In genomic region chr5:115295775-115296129, GRCh38 we compare ENCODE assay signal across 8 cellular contexts. TPM values are rescaled to one million over a fixed set of nuclear protein-coding genes. Genes with fewer than 3 reads are reported as not detected.
A peak's percentile ranks its signal among the peaks of the same experiment; 100 is the strongest.
DNase-seq lines count a peak whose midpoint lies in the region; ATAC-seq, FAIRE-seq and TF ChIP-seq lines count a peak whose summit lies in the region.

No MANE protein-coding gene starts in this region.

- H3K36me3 ChIP-seq in NT2/D1 (ENCODE audit: insufficient read depth, insufficient read length, low read length): no peaks in the 10 kb centered on the region

- DNase-seq in A549 (ENCODE audit: low read depth in 1 of 2, low spot score in 1 of 2) (peak in 1 of 2 experiments; percentile 7), NT2/D1 (ENCODE audit: low read depth, low spot score) (no peak), epithelial cell of esophagus (ENCODE audit: low read depth) (no peak), neural crest cell (ENCODE audit: low read depth, low spot score) (no peak), posterior vena cava (ENCODE audit: low spot score) (no peak)
- DNase-seq in stimulated activated CD4-positive, alpha-beta T cell treated with anti-CD3 and anti-CD28 coated beads, Interleukin-4, amount 100 ng/mL, for 24 hours: no peak

- H3K36me3 Mint-ChIP-seq in neural crest cell (ENCODE audit: low read depth): peaks cover 16% of the 10 kb centered on the region

- TF ChIP-seq CTCF in A549 (IDR thresholded peaks at IDR 0.05) (no peak), epithelial cell of esophagus (IDR thresholded peaks at IDR 0.05; ENCODE audit: insufficient read depth, low read depth, low read length, missing control alignments) (no peak), neural crest cell (conservative IDR thresholded peaks at IDR 0.05) (no peak)

- H3K4me3 ChIP-seq in A549 (peak overlapping the region; percentile 72), NT2/D1 (ENCODE audit: insufficient read length, low read depth) (peak overlapping the region; percentile 69), epithelial cell of esophagus (ENCODE audit: low read length) (peak overlapping the region; percentile 69)

- H3K4me1 Mint-ChIP-seq in neural crest cell: peaks cover 17% of the 10 kb centered on the region

- FAIRE-seq in A549 (lab: Jason Lieb, UNC): no peak

- intact Hi-C loops in posterior vena cava (cut with DNase I): no loop called here

- H3K27me3 Mint-ChIP-seq in neural crest cell (ENCODE audit: low read depth): peaks cover 12% of the 10 kb centered on the region

- POLR2A ChIA-PET in A549 (lab: Yijun Ruan, JAX): interaction anchor here (0.8 to 1.3 kb wide), 6 partner anchors 10 to 329 kb away, joined by 3 to 9 read pairs (median 4); partner anchors contain the start of genes FEM1C, PGGT1B and TRIM36

- H3K9me3 Mint-ChIP-seq in neural crest cell: peaks cover 14% of the 10 kb centered on the region

- H3K9me3 ChIP-seq in A549 (no peaks in the 10 kb centered on the region), NT2/D1 (ENCODE audit: insufficient read depth, low read length) (no peaks in the 10 kb centered on the region)

- ATAC-seq in A549: peak; percentile 40 to 67; a peak in 5 of 6 replicates
- peak; percentile 17 for ATAC-seq in GM19351 (IDR thresholded peaks at IDR 0.05; ENCODE audit: unreplicated experiment)
- no peak for ATAC-seq in GM18511 (IDR thresholded peaks at IDR 0.05; ENCODE audit: unreplicated experiment)

- peak overlapping the region; percentile 87 for H3K27ac Mint-ChIP-seq in neural crest cell (ENCODE audit: unreplicated experiment)

- peaks cover 10% of the 10 kb centered on the region for H3K4me1 ChIP-seq in A549
- no peaks in the 10 kb centered on the region for H3K4me1 ChIP-seq in NT2/D1 (ENCODE audit: insufficient read depth, insufficient read length)

- WGBS in A549 (ENCODE audit: missing lambda C conversion rate): 24% methylated on average over 11 of the region's 11 CpGs

- peak overlapping the region; percentile 78 for H3K9ac ChIP-seq in NT2/D1 (ENCODE audit: insufficient read length, low read depth)

- TF ChIP-seq EP300 in A549 (IDR thresholded peaks at IDR 0.05): no peak

- TF ChIP-seq POLR2A in A549 (IDR thresholded peaks at IDR 0.05; ENCODE audit: low read length): no peak

- peak overlapping the region; percentile 95 for H3K4me2 ChIP-seq in A549

- CTCF ChIA-PET in A549 (lab: Yijun Ruan, JAX): interaction anchor here (0.6 to 2.6 kb wide), 4 partner anchors 12 to 279 kb away, joined by 3 to 9 read pairs (median 4); no protein-coding TSS in a partner anchor

- H3K4me3 Mint-ChIP-seq in neural crest cell: peak overlapping the region; percentile 97

- H3K27ac ChIP-seq in A549: peak overlapping the region; percentile 76 to 93

- no peaks in the 10 kb centered on the region for H3K27me3 ChIP-seq in NT2/D1 (ENCODE audit: insufficient read depth, insufficient read length)

- no peak for TF ChIP-seq RAD21 in A549 (conservative IDR thresholded peaks at IDR 0.05 in 1 of 2, IDR thresholded peaks at IDR 0.05 in 1 of 2)

TF ChIP-seq in A549, 52 proteins besides CTCF, POLR2A, EP300 and RAD21:
- TF ChIP-seq POLR2AphosphoS2 (conservative IDR thresholded peaks at IDR 0.05; ENCODE audit: low read length) (no peak), ZSCAN20 (CRISPR knock-in tag; IDR thresholded peaks at IDR 0.05) (no peak), EHF (CRISPR knock-in tag; IDR thresholded peaks at IDR 0.05) (no peak), HMGXB4 (CRISPR knock-in tag; IDR thresholded peaks at IDR 0.05; ENCODE audit: borderline replicate concordance) (no peak), BCL3 (IDR thresholded peaks at IDR 0.05) (no peak), FOSL2 (IDR thresholded peaks at IDR 0.05) (no peak), FOSL2 (CRISPR knock-in tag; IDR thresholded peaks at IDR 0.05) (no peak), FOSB (CRISPR knock-in tag; IDR thresholded peaks at IDR 0.05) (no peak), BHLHE40 (IDR thresholded peaks at IDR 0.05; ENCODE audit: low read depth, low read length) (no peak), ELK1 (IDR thresholded peaks at IDR 0.05; ENCODE audit: low read depth, low read length) (no peak), MAZ (IDR thresholded peaks at IDR 0.05; ENCODE audit: borderline replicate concordance, low read depth, low read length) (no peak)
TF ChIP-seq in A549: peak in this region for 0.

RNA-seq across cellular contexts. Expression of gene CCDC112, which starts 0.7 kb away (rescaled TPM):
- 3.5 and 8.6 TPM in 2 replicates for polyA plus RNA-seq in A549 (2011; rRNA removed)
- 1.6 and 1.7 TPM in 2 replicates for polyA plus RNA-seq in A549 (2012; cell fraction: cytosol; rRNA removed)
- polyA plus RNA-seq in A549 (2012; cell fraction: nucleus; rRNA removed): 1.2 and 1.5 TPM in 2 replicates
- 5.8 to 7.1 TPM (median 6.4 TPM) in 3 replicates for polyA plus RNA-seq in A549 (2017; fragmentation: RNase III; extraction: RNeasy Plus Mini Kit Qiagen cat#74134 plus additional on column Dnase treatment)
- polyA minus RNA-seq in A549 (2011; rRNA and poly(A)+ RNA removed): 0.44 and 0.45 TPM in 2 replicates
- 11.0 and 11.7 TPM in 2 replicates for total RNA-seq in neural crest cell
- 1 to 10 TPM; 5.8 to 6.4 TPM for total RNA-seq in posterior vena cava

RNA-seq across cellular contexts. Expression of gene PGGT1B, which starts 33.1 kb away (rescaled TPM):
- polyA plus RNA-seq in A549 (2011; rRNA removed) (6.7 and 9.5 TPM in 2 replicates), A549 (2017; fragmentation: RNase III; extraction: RNeasy Plus Mini Kit Qiagen cat#74134 plus additional on column Dnase treatment) (15.5 to 17.0 TPM (median 15.9 TPM) in 3 replicates)
- polyA plus RNA-seq in A549 (2012; cell fraction: cytosol; rRNA removed): 0.82 and 0.96 TPM in 2 replicates
- polyA plus RNA-seq in A549 (2012; cell fraction: nucleus; rRNA removed): 0.60 and 1.5 TPM in 2 replicates
- 17.0 and 17.5 TPM in 2 replicates for polyA minus RNA-seq in A549 (2011; rRNA and poly(A)+ RNA removed)
- total RNA-seq in neural crest cell (38.4 and 41.2 TPM in 2 replicates), posterior vena cava (10 to 100 TPM; 32.4 to 41.1 TPM)
